ENCODE assay signal across 33 cellular contexts in genomic region chr3:17011774-17012338, GRCh38.
"Had no signal": no experiment of that assay in that cellular context is flagged by ENCODE, and none has a peak within 500 bp of the region (broad histone marks: within the 10 kb centered on the region; RNA-seq: fewer than 3 reads in every experiment).

No MANE protein-coding gene starts in this region.

- DNase-seq: activated CD4-positive, alpha-beta memory T cell treated with anti-CD3 and anti-CD28 coated beads for 36 hours; activated CD4-positive, alpha-beta T cell treated with anti-CD3 and anti-CD28 coated beads for 36 hours; activated CD4-positive, alpha-beta T cell treated with anti-CD3 and anti-CD28 coated beads, Interleukin-2, amount 10 ng/mL, durations not matched to agents 24 days and 14 days; activated CD4-positive, CD25-positive, alpha-beta regulatory T cell; activated CD4-positive, CD25-positive, alpha-beta regulatory T cell treated with anti-CD3 and anti-CD28 coated beads, Interleukin-2, amount 50 U/mL, for 72 hours; activated CD8-positive, alpha-beta memory T cell treated with anti-CD3 and anti-CD28 coated beads, Interleukin-2, amount 10 ng/mL, durations not matched to agents 7 days and 5 days; activated CD8-positive, alpha-beta memory T cell treated with anti-CD3 and anti-CD28 coated beads, Interleukin-2, amount 50 U/mL, for 4 hours; activated CD8-positive, alpha-beta T cell treated with anti-CD3 and anti-CD28 coated beads, Interleukin-2, amount 10 ng/mL, durations not matched to agents 7 days and 5 days; activated effector memory CD4-positive, alpha-beta T cell treated with anti-CD3 and anti-CD28 coated beads, Interleukin-2, amount 50 U/mL, for 16 hours; activated naive CD4-positive, alpha-beta T cell treated with anti-CD3 and anti-CD28 coated beads for 36 hours; activated naive CD8-positive, alpha-beta T cell treated with anti-CD3 and anti-CD28 coated beads for 36 hours; activated naive CD8-positive, alpha-beta T cell treated with anti-CD3 and anti-CD28 coated beads, Interleukin-2, amount 50 U/mL, for 24 hours; activated T-cell treated with anti-CD3 and anti-CD28 coated beads, Interleukin-2, amount 50 U/mL, for 1 hour; activated T-cell treated with anti-CD3 and anti-CD28 coated beads, Interleukin-2, amount 50 U/mL, for 48 hours; adrenal gland; amygdala; aorta; brain microvascular endothelial cell; caudate nucleus; cortex of kidney; dermis blood vessel endothelial cell; effector CD4-positive, alpha-beta T cell; effector memory CD8-positive, alpha-beta T cell; esophagus squamous epithelium; foreskin melanocyte; heart right ventricle; T-helper 1 cell; T-helper 17 cell; T1000; WERI-Rb-1 had no signal

- ATAC-seq: activated CD4-positive, alpha-beta T cell treated with anti-CD3 and anti-CD28 coated beads for 36 hours; activated CD8-positive, alpha-beta memory T cell treated with anti-CD3 and anti-CD28 coated beads, Interleukin-2, amount 10 ng/mL, durations not matched to agents 7 days and 5 days; activated CD8-positive, alpha-beta T cell treated with anti-CD3 and anti-CD28 coated beads, Interleukin-2, amount 10 ng/mL, durations not matched to agents 7 days and 5 days; activated naive CD8-positive, alpha-beta T cell treated with anti-CD3 and anti-CD28 coated beads, Interleukin-2, amount 50 U/mL, for 24 hours; effector memory CD8-positive, alpha-beta T cell; gastroesophageal sphincter; heart right ventricle; T-helper 17 cell had no signal

- H3K9me3 ChIP-seq: adrenal gland, esophagus squamous epithelium, gastroesophageal sphincter, heart right ventricle had no signal

- H3K36me3 ChIP-seq: adrenal gland, brain microvascular endothelial cell, esophagus squamous epithelium had no signal

- H3K27me3 ChIP-seq: adrenal gland, brain microvascular endothelial cell, esophagus squamous epithelium, gastroesophageal sphincter, heart right ventricle had no signal

- FAIRE-seq: colon had no signal

- H3K4me3 ChIP-seq: adrenal gland, esophagus squamous epithelium, gastroesophageal sphincter, heart right ventricle had no signal

- H3K4me1 ChIP-seq: esophagus squamous epithelium, gastroesophageal sphincter had no signal

- H3K27ac ChIP-seq: adrenal gland, brain microvascular endothelial cell, epithelial cell of prostate, esophagus squamous epithelium, gastroesophageal sphincter, heart right ventricle, WERI-Rb-1 had no signal
